Comparison of ENCODE assay signal across 29 cellular contexts in the genomic region with DNA sequence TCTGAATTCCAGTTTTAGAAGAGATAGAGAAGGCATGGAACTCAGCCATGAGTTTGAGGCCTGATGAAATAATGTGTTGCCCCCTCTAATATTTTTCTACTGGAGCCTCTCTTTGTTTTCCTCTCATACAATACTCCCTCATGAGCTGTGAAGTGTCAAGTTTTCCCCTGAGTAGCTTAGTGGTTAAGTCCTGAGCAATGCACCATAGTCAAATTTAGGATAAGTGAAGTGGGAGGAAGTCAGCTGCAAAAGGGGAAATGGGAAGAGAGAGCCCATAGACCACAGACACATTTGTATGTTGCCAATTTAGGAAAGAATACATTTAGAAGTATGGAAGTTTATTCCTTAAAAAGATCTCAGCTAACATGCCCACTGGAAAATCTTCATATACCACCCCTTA.
DNase-seq lines count a peak whose midpoint lies in the region; TF ChIP-seq lines count a peak whose summit lies in the region.
"Had no signal": no experiment of that assay in that cellular context is flagged by ENCODE, and none has a peak within 500 bp of the region (broad histone marks: within the 10 kb centered on the region; RNA-seq: fewer than 3 reads in every experiment).

No MANE protein-coding gene starts in this region.

- peaks cover 3% of the 10 kb centered on the region for H3K27me3 Mint-ChIP-seq in neural progenitor cell (ENCODE audit: insufficient read depth, low read depth)
- H3K27me3 Mint-ChIP-seq in T-helper 2 cell treated with Interferon-gamma antibody and Interleukin-4, amounts not matched to agents 5 μg/mL and 100 μg/mL, for 36 hours (ENCODE audit: low read depth) = no peaks in the 10 kb centered on the region
- H3K27me3 Mint-ChIP-seq in type B pancreatic cell = no peaks in the 10 kb centered on the region
- H3K27me3 Mint-ChIP-seq: memory B cell; progenitor cell of endocrine pancreas; stimulated activated memory B cell treated with anti-CD40 and anti-IgM and Interleukin-4, amounts not matched to agents 10 μg/mL and 1 μg/mL and 100 μg/mL, for 72 hours had no signal

- H4K20me1 ChIP-seq in neural progenitor cell (ENCODE audit: low read depth) = no peaks in the 10 kb centered on the region

- no peak overlapping the region for H3K4me2 ChIP-seq in neural progenitor cell

- H3K27ac Mint-ChIP-seq in neural progenitor cell (peak overlapping the region; percentile 18), type B pancreatic cell (no peak overlapping the region)
- H3K27ac Mint-ChIP-seq in T-helper 2 cell treated with Interferon-gamma antibody and Interleukin-4, amounts not matched to agents 5 μg/mL and 100 μg/mL, for 36 hours = no peak overlapping the region
- H3K27ac Mint-ChIP-seq: activated naive CD8-positive, alpha-beta T cell treated with anti-CD3 and anti-CD28 coated beads, Interleukin-2, amount 10 ng/mL, durations not matched to agents 7 days and 5 days; CD4-positive, alpha-beta memory T cell; dendritic cell treated with granulocyte-macrophage colony-stimulating factor and Interleukin-4, amounts not matched to agents 40 ng/mL and 50 ng/mL, for 4 days; memory B cell; progenitor cell of endocrine pancreas; stimulated activated memory B cell treated with anti-CD40 and anti-IgM and Interleukin-4, amounts not matched to agents 10 μg/mL and 1 μg/mL and 100 μg/mL, for 72 hours; T-helper 17 cell had no signal

- H3K79me2 ChIP-seq in neural progenitor cell (ENCODE audit: low read depth) = no peaks in the 10 kb centered on the region

- H3K9me3 Mint-ChIP-seq in neural progenitor cell = no peaks in the 10 kb centered on the region
- no peaks in the 10 kb centered on the region for H3K9me3 Mint-ChIP-seq in T-helper 2 cell treated with Interferon-gamma antibody and Interleukin-4, amounts not matched to agents 5 μg/mL and 100 μg/mL, for 36 hours
- no peaks in the 10 kb centered on the region for H3K9me3 Mint-ChIP-seq in type B pancreatic cell
- H3K9me3 Mint-ChIP-seq: activated naive CD8-positive, alpha-beta T cell treated with anti-CD3 and anti-CD28 coated beads, Interleukin-2, amount 10 ng/mL, durations not matched to agents 7 days and 5 days; dendritic cell treated with granulocyte-macrophage colony-stimulating factor and Interleukin-4, amounts not matched to agents 40 ng/mL and 50 ng/mL, for 4 days; memory B cell; stimulated activated memory B cell treated with anti-CD40 and anti-IgM and Interleukin-4, amounts not matched to agents 10 μg/mL and 1 μg/mL and 100 μg/mL, for 72 hours had no signal

- no peak overlapping the region for H2AFZ ChIP-seq in neural progenitor cell (replicated peaks)

- H3K4me1 ChIP-seq in neural progenitor cell = no peaks in the 10 kb centered on the region
- H3K4me1 ChIP-seq: Peyer's patch, right lobe of liver had no signal

- no peak overlapping the region for H3K27ac ChIP-seq in neural progenitor cell
- H3K27ac ChIP-seq: ascending aorta, gastrocnemius medialis, Peyer's patch, right lobe of liver, SJSA1 had no signal

- no peaks in the 10 kb centered on the region for H3K36me3 ChIP-seq in neural progenitor cell
- H3K36me3 ChIP-seq: ascending aorta, gastrocnemius medialis, Peyer's patch, right lobe of liver, SJSA1 had no signal

- H3K4me1 Mint-ChIP-seq in neural progenitor cell = no peaks in the 10 kb centered on the region
- H3K4me1 Mint-ChIP-seq in T-helper 2 cell treated with Interferon-gamma antibody and Interleukin-4, amounts not matched to agents 5 μg/mL and 100 μg/mL, for 36 hours (ENCODE audit: low read depth) = no peaks in the 10 kb centered on the region
- peaks cover 13% of the 10 kb centered on the region for H3K4me1 Mint-ChIP-seq in type B pancreatic cell (ENCODE audit: unreplicated experiment)
- H3K4me1 Mint-ChIP-seq: activated naive CD8-positive, alpha-beta T cell treated with anti-CD3 and anti-CD28 coated beads, Interleukin-2, amount 10 ng/mL, durations not matched to agents 7 days and 5 days; CD4-positive, alpha-beta memory T cell; memory B cell; stimulated activated memory B cell treated with anti-CD40 and anti-IgM and Interleukin-4, amounts not matched to agents 10 μg/mL and 1 μg/mL and 100 μg/mL, for 72 hours had no signal

- H3F3A ChIP-seq in neural progenitor cell (ENCODE audit: low read depth) = no peaks in the 10 kb centered on the region

- DNase-seq in GDM1 (lab: John Stamatoyannopoulos, UW) (peak; percentile 6), LHCN-M2 (ENCODE audit: low read depth) (peak; percentile 58), OCI-M1 (lab: John Stamatoyannopoulos, UW) (peak; percentile 50), neural progenitor cell (ENCODE audit: low spot score) (no peak), T-helper 2 cell (no peak), type B pancreatic cell (ENCODE audit: extremely low spot score, unreplicated experiment) (no peak)
- DNase-seq in T-helper 2 cell treated with Interferon-gamma antibody and Interleukin-4, amounts not matched to agents 5 μg/mL and 100 μg/mL, for 36 hours (ENCODE audit: low spot score) = no peak
- DNase-seq: activated CD4-positive, alpha-beta T cell treated with anti-CD3 and anti-CD28 coated beads for 4 hours; activated gamma-delta T cell; activated naive CD8-positive, alpha-beta T cell treated with anti-CD3 and anti-CD28 coated beads, Interleukin-2, amount 10 ng/mL, durations not matched to agents 7 days and 5 days; activated T-cell treated with anti-CD3 and anti-CD28 coated beads, Interleukin-2, amount 50 U/mL, for 1 hour; CD4-positive, alpha-beta memory T cell; central memory CD4-positive, alpha-beta T cell; DMS 273 treated with DMSO at 0.1 percent for 48 hours; gastrocnemius medialis; left cardiac atrium; NCI-H1417 treated with DMSO at 0.1 percent for 48 hours; Peyer's patch; right lobe of liver; stimulated activated CD4-positive, alpha-beta T cell treated with anti-CD3 and anti-CD28 coated beads, Interleukin-12 subunit alpha, Interleukin-12 subunit beta, amount 100 ng/mL, for 4 hours; stimulated activated CD4-positive, alpha-beta T cell treated with anti-CD3 and anti-CD28 coated beads, Interleukin-4, amount 100 ng/mL, for 4 hours; substantia nigra; T-helper 17 cell had no signal

- H3K4me3 ChIP-seq in neural progenitor cell = no peak overlapping the region
- H3K4me3 ChIP-seq: ascending aorta, gastrocnemius medialis, Peyer's patch, right lobe of liver, SJSA1 had no signal

- no peak overlapping the region for H3K4me3 Mint-ChIP-seq in neural progenitor cell
- H3K4me3 Mint-ChIP-seq in T-helper 2 cell treated with Interferon-gamma antibody and Interleukin-4, amounts not matched to agents 5 μg/mL and 100 μg/mL, for 36 hours = no peak overlapping the region
- no peak overlapping the region for H3K4me3 Mint-ChIP-seq in type B pancreatic cell
- H3K4me3 Mint-ChIP-seq: activated naive CD8-positive, alpha-beta T cell treated with anti-CD3 and anti-CD28 coated beads, Interleukin-2, amount 10 ng/mL, durations not matched to agents 7 days and 5 days; CD4-positive, alpha-beta memory T cell; dendritic cell treated with granulocyte-macrophage colony-stimulating factor and Interleukin-4, amounts not matched to agents 40 ng/mL and 50 ng/mL, for 4 days; memory B cell; stimulated activated memory B cell treated with anti-CD40 and anti-IgM and Interleukin-4, amounts not matched to agents 10 μg/mL and 1 μg/mL and 100 μg/mL, for 72 hours; T-helper 17 cell had no signal

- H3K9ac ChIP-seq in neural progenitor cell = no peak overlapping the region

- no peaks in the 10 kb centered on the region for H3K27me3 ChIP-seq in neural progenitor cell
- H3K27me3 ChIP-seq: ascending aorta, gastrocnemius medialis, Peyer's patch, right lobe of liver, SJSA1 had no signal

- no peaks in the 10 kb centered on the region for H3K36me3 Mint-ChIP-seq in neural progenitor cell
- H3K36me3 Mint-ChIP-seq in T-helper 2 cell treated with Interferon-gamma antibody and Interleukin-4, amounts not matched to agents 5 μg/mL and 100 μg/mL, for 36 hours (ENCODE audit: low read depth) = no peaks in the 10 kb centered on the region
- H3K36me3 Mint-ChIP-seq in type B pancreatic cell = no peaks in the 10 kb centered on the region
- H3K36me3 Mint-ChIP-seq: activated naive CD8-positive, alpha-beta T cell treated with anti-CD3 and anti-CD28 coated beads, Interleukin-2, amount 10 ng/mL, durations not matched to agents 7 days and 5 days; CD4-positive, alpha-beta memory T cell; memory B cell; stimulated activated memory B cell treated with anti-CD40 and anti-IgM and Interleukin-4, amounts not matched to agents 10 μg/mL and 1 μg/mL and 100 μg/mL, for 72 hours had no signal

- TF ChIP-seq CTCF in neural progenitor cell (IDR thresholded peaks at IDR 0.05) (no peak), type B pancreatic cell (conservative IDR thresholded peaks at IDR 0.05) (no peak)

- no peaks in the 10 kb centered on the region for H3K9me3 ChIP-seq in neural progenitor cell (ENCODE audit: low read depth)
- H3K9me3 ChIP-seq: ascending aorta, gastrocnemius medialis, Peyer's patch, right lobe of liver, SJSA1 had no signal

Comparison
In these comparisons a context has a peak if more than half of its experiments do, and no peak if none do; other contexts are left out.
1. DNase-seq: peak in GDM1 (single experiment), LHCN-M2 (single experiment) and OCI-M1 (single experiment); none in neural progenitor cell (single experiment), T-helper 2 cell treated with Interferon-gamma antibody and Interleukin-4, amounts not matched to agents 5 μg/mL and 100 μg/mL, for 36 hours (single experiment), T-helper 2 cell (0 of 5) and type B pancreatic cell (single experiment).